33 cellular contexts compared by ENCODE assay signal in genomic region chr13:77774181-77774580, GRCh38.
"Had no signal": no experiment of that assay in that cellular context is flagged by ENCODE, and none has a peak within 500 bp of the region (broad histone marks: within the 10 kb centered on the region; RNA-seq: fewer than 3 reads in every experiment).

No MANE protein-coding gene starts in this region.

- H3K4me3 ChIP-seq: adrenal gland, body of pancreas, esophagus muscularis mucosa, gastrocnemius medialis, heart left ventricle had no signal

- H3K9me3 ChIP-seq: adrenal gland, body of pancreas, esophagus muscularis mucosa, gastrocnemius medialis, heart left ventricle had no signal

- H3K4me3 Mint-ChIP-seq: activated CD8-positive, alpha-beta memory T cell treated with anti-CD3 and anti-CD28 coated beads, Interleukin-2, amount 10 ng/mL, durations not matched to agents 7 days and 5 days; activated CD8-positive, alpha-beta T cell treated with anti-CD3 and anti-CD28 coated beads for 36 hours; activated naive CD4-positive, alpha-beta T cell treated with anti-CD3 and anti-CD28 coated beads for 36 hours; activated naive CD4-positive, alpha-beta T cell treated with anti-CD3 and anti-CD28 coated beads, Interleukin-2, amount 50 U/mL, for 24 hours; activated naive CD8-positive, alpha-beta T cell treated with anti-CD3 and anti-CD28 coated beads for 36 hours; activated naive CD8-positive, alpha-beta T cell treated with anti-CD3 and anti-CD28 coated beads, Interleukin-2, amount 50 U/mL, for 24 hours; activated T-helper 1 cell treated with anti-CD3 and anti-CD28 coated beads, Interleukin-12 subunit alpha, Interleukin-12 subunit beta, Interleukin-2, Interleukin-4 antibody, amounts not matched to agents 30 ng/mL and 10 ng/mL and 1 ng/mL, durations not matched to agents 14 hours and 24 hours and 36 hours; effector memory CD8-positive, alpha-beta T cell had no signal

- H3K4me1 ChIP-seq: adrenal gland, body of pancreas, esophagus muscularis mucosa, foreskin keratinocyte, gastrocnemius medialis, heart left ventricle had no signal

- H3K36me3 ChIP-seq: adrenal gland, esophagus muscularis mucosa, gastrocnemius medialis, heart left ventricle had no signal

- H3K27me3 Mint-ChIP-seq: activated CD8-positive, alpha-beta memory T cell treated with anti-CD3 and anti-CD28 coated beads, Interleukin-2, amount 10 ng/mL, durations not matched to agents 7 days and 5 days; activated CD8-positive, alpha-beta T cell treated with anti-CD3 and anti-CD28 coated beads for 36 hours; activated naive CD4-positive, alpha-beta T cell treated with anti-CD3 and anti-CD28 coated beads, Interleukin-2, amount 50 U/mL, for 24 hours; activated naive CD8-positive, alpha-beta T cell treated with anti-CD3 and anti-CD28 coated beads for 36 hours; activated naive CD8-positive, alpha-beta T cell treated with anti-CD3 and anti-CD28 coated beads, Interleukin-2, amount 50 U/mL, for 24 hours; effector memory CD8-positive, alpha-beta T cell had no signal

- H3K27me3 ChIP-seq: adrenal gland, body of pancreas, esophagus muscularis mucosa, foreskin keratinocyte, gastrocnemius medialis, heart left ventricle had no signal

- ATAC-seq: activated CD8-positive, alpha-beta memory T cell treated with anti-CD3 and anti-CD28 coated beads, Interleukin-2, amount 10 ng/mL, durations not matched to agents 7 days and 5 days; activated CD8-positive, alpha-beta T cell treated with anti-CD3 and anti-CD28 coated beads for 36 hours; activated naive CD8-positive, alpha-beta T cell treated with anti-CD3 and anti-CD28 coated beads, Interleukin-2, amount 50 U/mL, for 24 hours; body of pancreas; effector memory CD8-positive, alpha-beta T cell; foreskin keratinocyte; gastrocnemius medialis; heart left ventricle had no signal

- H3K9me3 Mint-ChIP-seq: activated naive CD4-positive, alpha-beta T cell treated with anti-CD3 and anti-CD28 coated beads, Interleukin-2, amount 50 U/mL, for 24 hours; effector memory CD8-positive, alpha-beta T cell had no signal

- DNase-seq: activated CD4-positive, alpha-beta T cell treated with anti-CD3 and anti-CD28 coated beads for 4 hours; activated CD4-positive, alpha-beta T cell treated with anti-CD3 and anti-CD28 coated beads, Interleukin-2, amount 50 U/mL, for 1 hour; activated CD4-positive, alpha-beta T cell treated with anti-CD3 and anti-CD28 coated beads, Interleukin-2, amount 50 U/mL, for 48 hours; activated CD4-positive, CD25-positive, alpha-beta regulatory T cell; activated CD4-positive, CD25-positive, alpha-beta regulatory T cell treated with anti-CD3 and anti-CD28 coated beads, Interleukin-2, amount 50 U/mL, for 72 hours; activated CD8-positive, alpha-beta memory T cell treated with anti-CD3 and anti-CD28 coated beads, Interleukin-2, amount 10 ng/mL, durations not matched to agents 7 days and 5 days; activated CD8-positive, alpha-beta memory T cell treated with anti-CD3 and anti-CD28 coated beads, Interleukin-2, amount 50 U/mL, for 4 hours; activated CD8-positive, alpha-beta T cell treated with anti-CD3 and anti-CD28 coated beads for 36 hours; activated effector memory CD4-positive, alpha-beta T cell treated with anti-CD3 and anti-CD28 coated beads, Interleukin-2, amount 50 U/mL, for 16 hours; activated naive CD4-positive, alpha-beta T cell treated with anti-CD3 and anti-CD28 coated beads for 36 hours; activated naive CD8-positive, alpha-beta T cell treated with anti-CD3 and anti-CD28 coated beads for 36 hours; activated naive CD8-positive, alpha-beta T cell treated with anti-CD3 and anti-CD28 coated beads, Interleukin-2, amount 50 U/mL, for 24 hours; activated T-cell treated with anti-CD3 and anti-CD28 coated beads, Interleukin-2, amount 50 U/mL, for 1 hour; activated T-cell treated with anti-CD3 and anti-CD28 coated beads, Interleukin-2, amount 50 U/mL, for 48 hours; adrenal gland; aorta; body of pancreas; caudate nucleus; cortex of kidney; dermis blood vessel endothelial cell; effector CD4-positive, alpha-beta T cell; effector memory CD8-positive, alpha-beta T cell; erythroblast; foreskin keratinocyte; gastrocnemius medialis; glutamatergic neuron; heart left ventricle; T-helper 1 cell; T-helper 2 cell had no signal

- H3K27ac Mint-ChIP-seq: activated CD8-positive, alpha-beta memory T cell treated with anti-CD3 and anti-CD28 coated beads, Interleukin-2, amount 10 ng/mL, durations not matched to agents 7 days and 5 days; activated CD8-positive, alpha-beta T cell treated with anti-CD3 and anti-CD28 coated beads for 36 hours; activated naive CD4-positive, alpha-beta T cell treated with anti-CD3 and anti-CD28 coated beads for 36 hours; activated naive CD4-positive, alpha-beta T cell treated with anti-CD3 and anti-CD28 coated beads, Interleukin-2, amount 50 U/mL, for 24 hours; activated naive CD8-positive, alpha-beta T cell treated with anti-CD3 and anti-CD28 coated beads for 36 hours; activated naive CD8-positive, alpha-beta T cell treated with anti-CD3 and anti-CD28 coated beads, Interleukin-2, amount 50 U/mL, for 24 hours; activated T-helper 1 cell treated with anti-CD3 and anti-CD28 coated beads, Interleukin-12 subunit alpha, Interleukin-12 subunit beta, Interleukin-2, Interleukin-4 antibody, amounts not matched to agents 30 ng/mL and 10 ng/mL and 1 ng/mL, durations not matched to agents 14 hours and 24 hours and 36 hours; activated T-helper 2 cell treated with anti-CD3 and anti-CD28 coated beads, Interferon-gamma antibody, Interleukin-2, Interleukin-4, amounts not matched to agents 10 μg/mL and 5 μg/mL and 100 μg/mL, durations not matched to agents 14 hours and 24 hours and 36 hours; effector memory CD8-positive, alpha-beta T cell had no signal

- H3K4me1 Mint-ChIP-seq: activated naive CD4-positive, alpha-beta T cell treated with anti-CD3 and anti-CD28 coated beads, Interleukin-2, amount 50 U/mL, for 24 hours had no signal
